Comparison of ENCODE assay signal across 8 cellular contexts in genomic region chr12:45388545-45388944, GRCh38.
DNase-seq lines count a peak whose midpoint lies in the region; ATAC-seq and TF ChIP-seq lines count a peak whose summit lies in the region.

No MANE protein-coding gene starts in this region.

- H3K9me3 ChIP-seq in adipocyte (ENCODE audit: control insufficient read depth, low read length), result no peaks in the 10 kb centered on the region
- H3K9me3 ChIP-seq in hepatocyte (ENCODE audit: low read depth), result no peaks in the 10 kb centered on the region
- no peaks in the 10 kb centered on the region for H3K9me3 ChIP-seq in tibial nerve

- H4K20me1 ChIP-seq in hepatocyte (ENCODE audit: insufficient read depth, poor library complexity, severe bottlenecking), result no peaks in the 10 kb centered on the region

- TF ChIP-seq POLR2A in tibial nerve (IDR thresholded peaks at IDR 0.05), result no peak

- no peak overlapping the region for H3K4me2 ChIP-seq in hepatocyte

- ATAC-seq in GM19395 (IDR thresholded peaks at IDR 0.05; ENCODE audit: unreplicated experiment), result no peak

- no peaks in the 10 kb centered on the region for H3K79me2 ChIP-seq in hepatocyte

- H2AFZ ChIP-seq in hepatocyte, result no peak overlapping the region

- H3K36me3 ChIP-seq in adipocyte (ENCODE audit: control insufficient read depth, insufficient read depth, low read length, severe bottlenecking) (peaks cover 88% of the 10 kb centered on the region), hepatocyte (replicated peaks; ENCODE audit: insufficient read depth, low read depth) (no peaks in the 10 kb centered on the region), tibial nerve (peaks cover 0 to 56% (median 0%) of the 10 kb centered on the region in 3 donors)

- no peak for TF ChIP-seq EP300 in tibial nerve (IDR thresholded peaks at IDR 0.05)

- H3K9me2 ChIP-seq in hepatocyte (replicated peaks; ENCODE audit: insufficient read depth), result no peaks in the 10 kb centered on the region

- H3K4me1 ChIP-seq in adipocyte (ENCODE audit: control insufficient read depth, insufficient read depth, low read length) (no peaks in the 10 kb centered on the region), hepatocyte (ENCODE audit: insufficient read depth) (no peaks in the 10 kb centered on the region), tibial nerve (peaks cover 0 to 5% (median 0%) of the 10 kb centered on the region in 4 donors)

- TF ChIP-seq CTCF in HFF-Myc (IDR thresholded peaks at IDR 0.05; ENCODE audit: low read depth, low read length, missing control alignments) (peak; percentile 66), hepatocyte (IDR thresholded peaks at IDR 0.05; ENCODE audit: poor library complexity) (peak; percentile 67), tibial nerve (IDR thresholded peaks at IDR 0.05) (peak; percentile 43 to 77 (median 51))

- no peak overlapping the region for H3K27ac ChIP-seq in hepatocyte
- no peak overlapping the region for H3K27ac ChIP-seq in tibial nerve

- H3K27me3 ChIP-seq in adipocyte (replicated peaks; ENCODE audit: control insufficient read depth, insufficient read depth, low read length) (no peaks in the 10 kb centered on the region), hepatocyte (no peaks in the 10 kb centered on the region), tibial nerve (no peaks in the 10 kb centered on the region)

- peak; percentile 0 to 5 for DNase-seq in AML-193 (lab: John Stamatoyannopoulos, UW)
- DNase-seq in HFF-Myc (ENCODE audit: extremely low read depth, low read depth), result no peak
- DNase-seq in adipocyte (ENCODE audit: low read depth), result peak; percentile 70
- DNase-seq in hepatocyte (ENCODE audit: low spot score), result peak; percentile 40
- DNase-seq in tibial nerve (ENCODE audit: low spot score in 2 of 2), result peak in 1 of 2 donors; percentile 62
- DNase-seq in GM19238 (ENCODE audit: insufficient read length, low spot score), result no peak
- DNase-seq in activated CD4-positive, alpha-beta T cell treated with anti-CD3 and anti-CD28 coated beads for 4 hours, result no peak

- no peak overlapping the region for H3K4me3 ChIP-seq in HFF-Myc (replicated peaks; ENCODE audit: low read depth, low read length)
- no peak overlapping the region for H3K4me3 ChIP-seq in adipocyte (ENCODE audit: low read length)
- H3K4me3 ChIP-seq in hepatocyte, result no peak overlapping the region
- no peak overlapping the region for H3K4me3 ChIP-seq in tibial nerve

- no peak overlapping the region for H3K9ac ChIP-seq in adipocyte (ENCODE audit: low read length)

- WGBS in hepatocyte (ENCODE audit: low lambda C conversion rate, missing lambda C conversion rate), result 40% methylated on average over 1 of the region's 1 CpG
- 8 to 18% methylated on average over 1 of the region's 1 CpG for WGBS in tibial nerve, 2 donors

Comparison
In these comparisons a context has a peak if more than half of its experiments do, and no peak if none do; other contexts are left out.
1. DNase-seq: peak in AML-193 (2 of 2), adipocyte (single experiment) and hepatocyte (single experiment); none in HFF-Myc (single experiment), GM19238 (single experiment) and activated CD4-positive, alpha-beta T cell treated with anti-CD3 and anti-CD28 coated beads for 4 hours (0 of 2).
2. Peak in every context shown above with its lines, with median percentiles within 50 percentile points of each other: CTCF ChIP-seq.